Comparison of ENCODE assay signal across 8 cellular contexts in genomic region chr6:11315743-11316437, GRCh38.
DNase-seq lines count a peak whose midpoint lies in the region; TF ChIP-seq lines count a peak whose summit lies in the region.

No MANE protein-coding gene starts in this region.

- TF ChIP-seq RAD21 in SK-N-SH (IDR thresholded peaks at IDR 0.05; ENCODE audit: low read length) = no peak

- H3K36me3 ChIP-seq in SK-N-SH (replicated peaks in 1 of 2; ENCODE audit: control insufficient read depth in 1 of 2, insufficient read depth in 2 of 2, low read length in 1 of 2) = no peaks in the 10 kb centered on the region

- no peak overlapping the region for H3K4me3 ChIP-seq in SK-N-SH (ENCODE audit: low read depth in 2 of 2, low read length in 1 of 2)
- H3K4me3 ChIP-seq in fibroblast of the aortic adventitia (ENCODE audit: low read depth, low read length) = no peak overlapping the region
- H3K4me3 ChIP-seq in retinal pigment epithelial cell (ENCODE audit: low read length) = no peak overlapping the region

- TF ChIP-seq CTCF in SK-N-SH (IDR thresholded peaks at IDR 0.05) (no peak), fibroblast of the aortic adventitia (IDR thresholded peaks at IDR 0.05; ENCODE audit: insufficient read depth, low read length) (no peak), retinal pigment epithelial cell (conservative IDR thresholded peaks at IDR 0.05; ENCODE audit: low read depth, low read length) (no peak), GM10266 (IDR thresholded peaks at IDR 0.05; ENCODE audit: control insufficient read depth, insufficient read depth, low read depth, missing control alignments) (no peak)

- DNase-seq in Daoy (ENCODE audit: low read depth) (peak; percentile 82), SK-N-SH (no peak), fibroblast of the aortic adventitia (ENCODE audit: low read depth) (peak; percentile 96), retinal pigment epithelial cell (ENCODE audit: low read depth) (peak; percentile 81), NCI-H524 (lab: John Stamatoyannopoulos, UW) (no peak), GM10266 (ENCODE audit: extremely low spot score) (no peak), CD1c-positive myeloid dendritic cell (ENCODE audit: extremely low spot score) (no peak)
- no peak for DNase-seq in stimulated activated CD4-positive, alpha-beta T cell treated with anti-CD3 and anti-CD28 coated beads, Interleukin-2, amount 100 ng/mL, for 48 hours

- H3K27me3 ChIP-seq in SK-N-SH (ENCODE audit: insufficient read depth) = no peaks in the 10 kb centered on the region

- CTCF ChIA-PET in SK-N-SH (lab: Yijun Ruan, JAX) = interaction anchor here (1.8 to 1.9 kb wide), 2 partner anchors 83 to 180 kb away, joined by 4 to 8 read pairs; no protein-coding TSS in a partner anchor

- H2AFZ ChIP-seq in SK-N-SH (ENCODE audit: low read depth) = no peak overlapping the region

- 3% methylated on average over 5 of the region's 5 CpGs for WGBS in SK-N-SH (ENCODE audit: low lambda C conversion rate)

- no peaks in the 10 kb centered on the region for H4K20me1 ChIP-seq in SK-N-SH (ENCODE audit: insufficient read depth)

- peaks cover 26% of the 10 kb centered on the region for H3F3A ChIP-seq in SK-N-SH (replicated peaks; ENCODE audit: insufficient read depth)

- H3K4me2 ChIP-seq in SK-N-SH = peak overlapping the region; percentile 41

- H3K9me3 ChIP-seq in SK-N-SH = no peaks in the 10 kb centered on the region

- peak overlapping the region; percentile 9 to 99; a peak in 3 of 4 replicates for H3K27ac ChIP-seq in SK-N-SH (ENCODE audit: low read depth in 2 of 2, low read length in 1 of 2)

- no peaks in the 10 kb centered on the region for H3K79me2 ChIP-seq in SK-N-SH (ENCODE audit: insufficient read depth)

- H3K9ac ChIP-seq in SK-N-SH = peak overlapping the region; percentile 74

- peaks cover 0 to 19% of the 10 kb centered on the region in 2 experiments; a peak in 3 of 4 replicates for H3K4me1 ChIP-seq in SK-N-SH (ENCODE audit: control insufficient read depth in 1 of 2, insufficient read depth in 2 of 2, low read depth in 1 of 2, low read length in 1 of 2)

- TF ChIP-seq EP300 in SK-N-SH (IDR thresholded peaks at IDR 0.05; ENCODE audit: borderline replicate concordance in 1 of 2, low read depth in 1 of 2, low read length in 1 of 2) = peak in 1 of 2 experiments; percentile 88; a peak in 2 of 4 replicates

- no peaks in the 10 kb centered on the region for H3K9me2 ChIP-seq in SK-N-SH

- POLR2A ChIA-PET in SK-N-SH (lab: Yijun Ruan, JAX) = no interaction called here

TF ChIP-seq in SK-N-SH, 30 proteins besides CTCF, POLR2A, EP300 and RAD21 (continues in another document):
- peak; percentile 78; the same call in 1 of the 2 replicates for TF ChIP-seq RXRA (IDR thresholded peaks at IDR 0.05; ENCODE audit: borderline replicate concordance, low read depth)
- TF ChIP-seq ELF1 (IDR thresholded peaks at IDR 0.05) = no peak
- TF ChIP-seq CHD2 (IDR thresholded peaks at IDR 0.05; ENCODE audit: low read length, partially characterized antibody) = no peak
- no peak for TF ChIP-seq YY1 (IDR thresholded peaks at IDR 0.05; ENCODE audit: low read depth)
- TF ChIP-seq REST (IDR thresholded peaks at IDR 0.05; ENCODE audit: low read depth, low read length) = 0 out of 2 replicates have a peak, but pooled peaks have one; percentile 31
- TF ChIP-seq FOXJ3 (CRISPR knock-in tag; IDR thresholded peaks at IDR 0.05) = no peak
- peak; percentile 71; the same call in 1 of the 2 replicates for TF ChIP-seq POLR2AphosphoS5 (IDR thresholded peaks at IDR 0.05; ENCODE audit: low read depth, low read length)
- no peak for TF ChIP-seq IRF3 (IDR thresholded peaks at IDR 0.05; ENCODE audit: low read depth, low read length)
- no peak for TF ChIP-seq NRF1 (IDR thresholded peaks at IDR 0.05; ENCODE audit: low read depth, low read length)
- TF ChIP-seq RFX5 (IDR thresholded peaks at IDR 0.05; ENCODE audit: low read length) = no peak
- TF ChIP-seq PBX3 (IDR thresholded peaks at IDR 0.05) = peak; percentile 58
- TF ChIP-seq TEAD4 (IDR thresholded peaks at IDR 0.05; ENCODE audit: borderline replicate concordance, insufficient read depth) = peak; percentile 59; the same call in 1 of the 2 replicates
- peak; percentile 83 for TF ChIP-seq FOSL2 (IDR thresholded peaks at IDR 0.05; ENCODE audit: borderline replicate concordance, low read depth)
- TF ChIP-seq TCF12 (IDR thresholded peaks at IDR 0.05) = peak; percentile 98
- TF ChIP-seq MXI1 (IDR thresholded peaks at IDR 0.05; ENCODE audit: low read depth, low read length) = no peak
- no peak for TF ChIP-seq SMC3 (IDR thresholded peaks at IDR 0.05; ENCODE audit: low read depth, low read length)
- TF ChIP-seq USF1 (IDR thresholded peaks at IDR 0.05; ENCODE audit: borderline replicate concordance, low read depth) = peak; percentile 55; the same call in 1 of the 2 replicates
- TF ChIP-seq ZBTB33 (IDR thresholded peaks at IDR 0.05; ENCODE audit: borderline replicate concordance, low read depth) = no peak
- TF ChIP-seq MAX (IDR thresholded peaks at IDR 0.05; ENCODE audit: low read depth) = peak; percentile 71
- no peak for TF ChIP-seq GABPA (IDR thresholded peaks at IDR 0.05; ENCODE audit: low read depth)
- TF ChIP-seq TAF1 (IDR thresholded peaks at IDR 0.05; ENCODE audit: borderline replicate concordance, low read depth, low read length) = no peak

Comparison
In these comparisons a context has a peak if more than half of its experiments do, and no peak if none do; other contexts are left out.
1. DNase-seq: peak in Daoy (single experiment), fibroblast of the aortic adventitia (single experiment) and retinal pigment epithelial cell (single experiment); none in SK-N-SH (single experiment), NCI-H524 (0 of 2), GM10266 (single experiment), stimulated activated CD4-positive, alpha-beta T cell treated with anti-CD3 and anti-CD28 coated beads, Interleukin-2, amount 100 ng/mL, for 48 hours (0 of 2) and CD1c-positive myeloid dendritic cell (single experiment).